In genomic region chr12:117098071-117098360, GRCh38 we compare ENCODE assay signal across 10 cellular contexts. TPM values are rescaled to one million over a fixed set of nuclear protein-coding genes. Genes with fewer than 3 reads are reported as not detected.
DNase-seq lines count a peak whose midpoint lies in the region; ATAC-seq and TF ChIP-seq lines count a peak whose summit lies in the region.
"Had no signal": no experiment of that assay in that cellular context is flagged by ENCODE, and none has a peak within 500 bp of the region (broad histone marks: within the 10 kb centered on the region; RNA-seq: fewer than 3 reads in every experiment).

No MANE protein-coding gene starts in this region.

- H3K4me1 ChIP-seq in right lobe of liver = peaks cover 0 to 15% (median 2%) of the 10 kb centered on the region in 4 donors
- H3K4me1 ChIP-seq in tibial artery = peaks cover 0 to 22% (median 16%) of the 10 kb centered on the region in 4 donors

- H3K27me3 ChIP-seq in right lobe of liver = peaks cover 0 to 3% of the 10 kb centered on the region in 2 donors
- peaks cover 0 to 76% of the 10 kb centered on the region in 2 donors for H3K27me3 ChIP-seq in tibial artery

- TF ChIP-seq CTCF in right lobe of liver (IDR thresholded peaks at IDR 0.05) = no peak
- TF ChIP-seq CTCF in tibial artery (IDR thresholded peaks at IDR 0.05) = no peak

- H3K27me3 Mint-ChIP-seq in activated T-cell treated with anti-CD3 and anti-CD28 coated beads, Interleukin-2, amount 50 U/mL, for 72 hours (ENCODE audit: low read depth) = peaks cover 34% of the 10 kb centered on the region
- peaks cover 12% of the 10 kb centered on the region for H3K27me3 Mint-ChIP-seq in activated CD8-positive, alpha-beta T cell treated with anti-CD3 and anti-CD28 coated beads, Interleukin-2, amount 10 ng/mL, durations not matched to agents 7 days and 5 days (ENCODE audit: low read depth)

- 12% methylated on average over 3 of the region's 3 CpGs for WGBS in right lobe of liver (ENCODE audit: insufficient coverage, low coverage, low lambda C conversion rate, missing lambda C conversion rate)

- CTCF ChIA-PET in activated CD8-positive, alpha-beta T cell treated with anti-CD3 and anti-CD28 coated beads, Interleukin-2, amount 10 ng/mL, durations not matched to agents 7 days and 5 days (lab: Charles Lee) = interaction anchor here (0.8 to 2.3 kb wide), 5 partner anchors 22 to 74 kb away, joined by 3 to 15 read pairs (median 4); no protein-coding TSS in a partner anchor

- no peak for TF ChIP-seq POLR2A in right lobe of liver (IDR thresholded peaks at IDR 0.05)

- H3K9me3 ChIP-seq in right lobe of liver = no peaks in the 10 kb centered on the region
- H3K9me3 ChIP-seq in tibial artery = no peaks in the 10 kb centered on the region

- peak overlapping the region; percentile 75 to 89 for H3K4me3 Mint-ChIP-seq in activated T-cell treated with anti-CD3 and anti-CD28 coated beads, Interleukin-2, amount 50 U/mL, for 72 hours
- peak overlapping the region; percentile 85 for H3K4me3 Mint-ChIP-seq in activated CD8-positive, alpha-beta T cell treated with anti-CD3 and anti-CD28 coated beads, Interleukin-2, amount 10 ng/mL, durations not matched to agents 7 days and 5 days

- DNase-seq in activated T-cell treated with anti-CD3 and anti-CD28 coated beads, Interleukin-2, amount 50 U/mL, for 72 hours = no peak
- no peak for DNase-seq in activated T-cell treated with anti-CD3 and anti-CD28 coated beads, Interleukin-2, amount 50 U/mL, for 1 hour
- DNase-seq in activated CD8-positive, alpha-beta T cell treated with anti-CD3 and anti-CD28 coated beads, Interleukin-2, amount 10 ng/mL, durations not matched to agents 7 days and 5 days = no peak
- DNase-seq in right lobe of liver (no peak), tibial artery (no peak), mesenteric fat pad (ENCODE audit: low spot score) (no peak), GM19240 (ENCODE audit: insufficient read length, low spot score) (no peak)
- DNase-seq: NCI-H774 had no signal

- POLR2A ChIA-PET in activated CD8-positive, alpha-beta T cell treated with anti-CD3 and anti-CD28 coated beads, Interleukin-2, amount 10 ng/mL, durations not matched to agents 7 days and 5 days (lab: Charles Lee) = interaction anchor here (0.6 to 1.3 kb wide), 4 partner anchors 32 to 36 kb away, joined by 3 to 6 read pairs (median 4); no protein-coding TSS in a partner anchor

- H3K27ac Mint-ChIP-seq in activated T-cell treated with anti-CD3 and anti-CD28 coated beads, Interleukin-2, amount 50 U/mL, for 72 hours = peak overlapping the region; percentile 86
- peak overlapping the region; percentile 61 for H3K27ac Mint-ChIP-seq in activated CD8-positive, alpha-beta T cell treated with anti-CD3 and anti-CD28 coated beads, Interleukin-2, amount 10 ng/mL, durations not matched to agents 7 days and 5 days

- peak overlapping the region in 2 of 3 donors; percentile 38 to 56 for H3K4me3 ChIP-seq in right lobe of liver
- H3K4me3 ChIP-seq in tibial artery = peak overlapping the region; percentile 44 to 62

- ATAC-seq in activated T-cell treated with anti-CD3 and anti-CD28 coated beads, Interleukin-2, amount 50 U/mL, for 72 hours (replicated peaks in 1 of 2) = no peak
- ATAC-seq in activated CD8-positive, alpha-beta T cell treated with anti-CD3 and anti-CD28 coated beads, Interleukin-2, amount 10 ng/mL, durations not matched to agents 7 days and 5 days = no peak
- ATAC-seq in right lobe of liver (no peak), GM18868 (IDR thresholded peaks at IDR 0.05; ENCODE audit: unreplicated experiment) (no peak)

- H3K9me3 Mint-ChIP-seq in activated T-cell treated with anti-CD3 and anti-CD28 coated beads, Interleukin-2, amount 50 U/mL, for 72 hours = no peaks in the 10 kb centered on the region
- H3K9me3 Mint-ChIP-seq in activated CD8-positive, alpha-beta T cell treated with anti-CD3 and anti-CD28 coated beads, Interleukin-2, amount 10 ng/mL, durations not matched to agents 7 days and 5 days (ENCODE audit: insufficient read depth) = no peaks in the 10 kb centered on the region

- H3K36me3 Mint-ChIP-seq in activated T-cell treated with anti-CD3 and anti-CD28 coated beads, Interleukin-2, amount 50 U/mL, for 72 hours (ENCODE audit: insufficient read depth in 2 of 2) = peaks cover 0 to 2% of the 10 kb centered on the region in 2 donors
- peaks cover 12% of the 10 kb centered on the region for H3K36me3 Mint-ChIP-seq in activated CD8-positive, alpha-beta T cell treated with anti-CD3 and anti-CD28 coated beads, Interleukin-2, amount 10 ng/mL, durations not matched to agents 7 days and 5 days (ENCODE audit: low read depth)

- H3K36me3 ChIP-seq in right lobe of liver (no peaks in the 10 kb centered on the region), tibial artery (no peaks in the 10 kb centered on the region)

- H3K4me1 Mint-ChIP-seq in activated T-cell treated with anti-CD3 and anti-CD28 coated beads, Interleukin-2, amount 50 U/mL, for 72 hours (ENCODE audit: low read depth) = peaks cover 19% of the 10 kb centered on the region
- H3K4me1 Mint-ChIP-seq in activated CD8-positive, alpha-beta T cell treated with anti-CD3 and anti-CD28 coated beads, Interleukin-2, amount 10 ng/mL, durations not matched to agents 7 days and 5 days (ENCODE audit: low read depth) = peaks cover 40% of the 10 kb centered on the region

- intact Hi-C loops in right lobe of liver (cut with DNase I) (no loop called here), tibial artery (cut with DNase I; ENCODE audit: low total_unique reads) (no loop called here)

- no peak overlapping the region for H3K27ac ChIP-seq in right lobe of liver
- no peak overlapping the region for H3K27ac ChIP-seq in tibial artery

RNA-seq across cellular contexts. Expression of gene TESC, which starts 1.2 kb away (rescaled TPM):
- total RNA-seq in activated T-cell treated with anti-CD3 and anti-CD28 coated beads, Interleukin-2, amount 50 U/mL, for 72 hours = 10 to 100 TPM; 32.4 to 42.0 TPM
- total RNA-seq in activated CD8-positive, alpha-beta T cell treated with anti-CD3 and anti-CD28 coated beads, Interleukin-2, amount 10 ng/mL, durations not matched to agents 7 days and 5 days = 100 to 1,000 TPM; 103 to 106 TPM
- total RNA-seq in right lobe of liver = 1 to 10 TPM; 1.3 to 3.9 (median 3.0) TPM
- total RNA-seq in mesenteric fat pad = 3.8 TPM
- total RNA-seq: fibroblast of lung had no signal
